Comparison of ENCODE assay signal across 8 cellular contexts in genomic region chr5:178730940-178731265, GRCh38. TPM values are rescaled to one million over a fixed set of nuclear protein-coding genes. Genes with fewer than 3 reads are reported as not detected.
DNase-seq lines count a peak whose midpoint lies in the region; ATAC-seq and TF ChIP-seq lines count a peak whose summit lies in the region.

No MANE protein-coding gene starts in this region.

- peak; percentile 2 to 12 for TF ChIP-seq CTCF in right atrium auricular region (IDR thresholded peaks at IDR 0.05)
- TF ChIP-seq CTCF in mesothelial cell of epicardium (IDR thresholded peaks at IDR 0.05; ENCODE audit: unreplicated experiment), result no peak
- peak in 1 of 6 experiments; percentile 25 for TF ChIP-seq CTCF in upper lobe of left lung (IDR thresholded peaks at IDR 0.05)

- H3K4me3 ChIP-seq in right atrium auricular region (peak overlapping the region in 1 of 2 donors; percentile 93), upper lobe of left lung (peak overlapping the region in 3 of 4 donors; percentile 93 to 99 (median 95)), aorta (ENCODE audit: low read length in 2 of 2) (no peak overlapping the region)

- 30 to 35% methylated on average over 10 of the region's 10 CpGs for WGBS in upper lobe of left lung, 2 donors
- 28 to 33% methylated on average over 10 of the region's 10 CpGs for WGBS in aorta, 2 donors

- POLR2A ChIA-PET in activated naive CD8-positive, alpha-beta T cell treated with anti-CD3 and anti-CD28 coated beads, Interleukin-2, amount 10 ng/mL, durations not matched to agents 7 days and 5 days (lab: Charles Lee), result interaction anchor here (0.8 to 2.1 kb wide), 3 partner anchors 14 to 329 kb away, joined by 3 to 7 read pairs (median 5); partner anchors contain the start of genes ZNF354B and ZNF354C

- intact Hi-C loops in cardiac septum (cut with DNase I) (loop anchor here (1.0 to 10.0 kb wide), 3 partner anchors 104 to 764 kb away; partner anchors contain the start of genes CLK4 and ZNF354B), aorta (cut with DNase I) (loop anchor here (2.0 to 5.0 kb wide), 4 partner anchors 104 to 331 kb away; partner anchors contain the start of genes ZNF354B (in 2 of the 2), ZNF354C (in 2 of the 2) and CLK4 (in 1 of the 2))

- H3K4me1 ChIP-seq in right atrium auricular region, result peaks cover 0 to 4% of the 10 kb centered on the region in 2 donors
- H3K4me1 ChIP-seq in upper lobe of left lung, result peaks cover 3 to 18% (median 7%) of the 10 kb centered on the region in 4 donors
- H3K4me1 ChIP-seq in aorta (ENCODE audit: control insufficient read depth in 1 of 2, insufficient read depth in 2 of 2, low read length in 2 of 2), result no peaks in the 10 kb centered on the region

- peaks cover 8% of the 10 kb centered on the region for H3K9me3 Mint-ChIP-seq in activated naive CD8-positive, alpha-beta T cell treated with anti-CD3 and anti-CD28 coated beads, Interleukin-2, amount 10 ng/mL, durations not matched to agents 7 days and 5 days
- H3K9me3 Mint-ChIP-seq in mesothelial cell of epicardium, result peaks cover 18% of the 10 kb centered on the region

- no peak for TF ChIP-seq POLR2A in upper lobe of left lung (IDR thresholded peaks at IDR 0.05)

- peak overlapping the region; percentile 71 for H3K27ac Mint-ChIP-seq in activated naive CD8-positive, alpha-beta T cell treated with anti-CD3 and anti-CD28 coated beads, Interleukin-2, amount 10 ng/mL, durations not matched to agents 7 days and 5 days
- H3K27ac Mint-ChIP-seq in mesothelial cell of epicardium, result peak overlapping the region; percentile 9

- DNase-seq in right atrium auricular region (ENCODE audit: low spot score) (no peak), cardiac septum (ENCODE audit: low spot score) (no peak), mesothelial cell of epicardium (ENCODE audit: low spot score in 2 of 2, unreplicated experiment in 2 of 2) (no peak), upper lobe of left lung (no peak), germinal center (ENCODE audit: low spot score) (no peak), aorta (no peak)
- no peak for DNase-seq in activated naive CD8-positive, alpha-beta T cell treated with anti-CD3 and anti-CD28 coated beads, Interleukin-2, amount 10 ng/mL, durations not matched to agents 7 days and 5 days

- peak overlapping the region; percentile 78 for H3K4me3 Mint-ChIP-seq in activated naive CD8-positive, alpha-beta T cell treated with anti-CD3 and anti-CD28 coated beads, Interleukin-2, amount 10 ng/mL, durations not matched to agents 7 days and 5 days
- H3K4me3 Mint-ChIP-seq in mesothelial cell of epicardium, result peak overlapping the region; percentile 59

- no peaks in the 10 kb centered on the region for H3K27me3 ChIP-seq in right atrium auricular region
- no peaks in the 10 kb centered on the region for H3K27me3 ChIP-seq in upper lobe of left lung
- no peaks in the 10 kb centered on the region for H3K27me3 ChIP-seq in aorta (ENCODE audit: control insufficient read depth in 1 of 2, insufficient read depth in 2 of 2, low read length in 1 of 2)

- peaks cover 22% of the 10 kb centered on the region for H3K36me3 Mint-ChIP-seq in activated naive CD8-positive, alpha-beta T cell treated with anti-CD3 and anti-CD28 coated beads, Interleukin-2, amount 10 ng/mL, durations not matched to agents 7 days and 5 days
- peaks cover 29% of the 10 kb centered on the region for H3K36me3 Mint-ChIP-seq in mesothelial cell of epicardium

- H3K4me1 Mint-ChIP-seq in activated naive CD8-positive, alpha-beta T cell treated with anti-CD3 and anti-CD28 coated beads, Interleukin-2, amount 10 ng/mL, durations not matched to agents 7 days and 5 days, result peaks cover 6% of the 10 kb centered on the region
- peaks cover 13% of the 10 kb centered on the region for H3K4me1 Mint-ChIP-seq in mesothelial cell of epicardium

- ATAC-seq in activated naive CD8-positive, alpha-beta T cell treated with anti-CD3 and anti-CD28 coated beads, Interleukin-2, amount 10 ng/mL, durations not matched to agents 7 days and 5 days (ENCODE audit: low read depth), result no peak
- ATAC-seq in upper lobe of left lung (ENCODE audit: low FRiP score in 2 of 2), result no peak
- ATAC-seq in aorta (ENCODE audit: low FRiP score), result no peak
- no peak for ATAC-seq in GM21447 (IDR thresholded peaks at IDR 0.05; ENCODE audit: unreplicated experiment)

- no peaks in the 10 kb centered on the region for H3K27me3 Mint-ChIP-seq in activated naive CD8-positive, alpha-beta T cell treated with anti-CD3 and anti-CD28 coated beads, Interleukin-2, amount 10 ng/mL, durations not matched to agents 7 days and 5 days
- no peaks in the 10 kb centered on the region for H3K27me3 Mint-ChIP-seq in mesothelial cell of epicardium (ENCODE audit: low read depth)

- H3K9me3 ChIP-seq in right atrium auricular region, result no peaks in the 10 kb centered on the region
- peaks cover 0 to 15% (median 0%) of the 10 kb centered on the region in 4 donors for H3K9me3 ChIP-seq in upper lobe of left lung
- no peaks in the 10 kb centered on the region for H3K9me3 ChIP-seq in aorta (ENCODE audit: control insufficient read depth, low read length)

- no peak for TF ChIP-seq EP300 in upper lobe of left lung (IDR thresholded peaks at IDR 0.05)

- H3K36me3 ChIP-seq in right atrium auricular region, result peaks cover 21% of the 10 kb centered on the region
- peaks cover 4 to 17% (median 16%) of the 10 kb centered on the region in 4 donors for H3K36me3 ChIP-seq in upper lobe of left lung
- H3K36me3 ChIP-seq in aorta (ENCODE audit: control insufficient read depth in 1 of 2, insufficient read depth in 2 of 2, low read length in 1 of 2), result peaks cover 2 to 3% of the 10 kb centered on the region in 2 donors

- H3K27ac ChIP-seq in right atrium auricular region, result no peak overlapping the region
- H3K27ac ChIP-seq in upper lobe of left lung, result peak overlapping the region in 2 of 4 donors; percentile 83 to 96
- H3K27ac ChIP-seq in aorta (ENCODE audit: low read depth in 1 of 2, low read length in 2 of 2), result no peak overlapping the region

RNA-seq across cellular contexts. Expression of gene ZNF354A, which starts 0.4 kb away (rescaled TPM):
- 1 to 10 TPM; 6.4 to 8.1 TPM for total RNA-seq in right atrium auricular region
- total RNA-seq in cardiac septum, result 7.3 TPM
- 10 to 100 TPM; 10.5 to 11.3 TPM for total RNA-seq in activated naive CD8-positive, alpha-beta T cell treated with anti-CD3 and anti-CD28 coated beads, Interleukin-2, amount 10 ng/mL, durations not matched to agents 7 days and 5 days
- total RNA-seq in mesothelial cell of epicardium, result 22.8 to 24.9 TPM (median 24.9 TPM) in 3 replicates
- 10 to 100 TPM; 12.0 to 22.0 (median 13.2) TPM for total RNA-seq in upper lobe of left lung
- 10 to 100 TPM in 1 of 2 donors, 1 to 10 TPM in 1; 9.5 to 16.2 TPM for total RNA-seq in aorta
- 10 to 100 TPM in 1 of 2 donors, 1 to 10 TPM in 1; 9.0 to 11.1 TPM for polyA plus RNA-seq in aorta

Comparison
In these comparisons a context has a peak if more than half of its experiments do, and no peak if none do; other contexts are left out.
1. H3K4me3 ChIP-seq: peak in upper lobe of left lung (3 of 4); none in aorta (0 of 2).